Comparison of ENCODE assay signal across 19 cellular contexts in the genomic region with DNA sequence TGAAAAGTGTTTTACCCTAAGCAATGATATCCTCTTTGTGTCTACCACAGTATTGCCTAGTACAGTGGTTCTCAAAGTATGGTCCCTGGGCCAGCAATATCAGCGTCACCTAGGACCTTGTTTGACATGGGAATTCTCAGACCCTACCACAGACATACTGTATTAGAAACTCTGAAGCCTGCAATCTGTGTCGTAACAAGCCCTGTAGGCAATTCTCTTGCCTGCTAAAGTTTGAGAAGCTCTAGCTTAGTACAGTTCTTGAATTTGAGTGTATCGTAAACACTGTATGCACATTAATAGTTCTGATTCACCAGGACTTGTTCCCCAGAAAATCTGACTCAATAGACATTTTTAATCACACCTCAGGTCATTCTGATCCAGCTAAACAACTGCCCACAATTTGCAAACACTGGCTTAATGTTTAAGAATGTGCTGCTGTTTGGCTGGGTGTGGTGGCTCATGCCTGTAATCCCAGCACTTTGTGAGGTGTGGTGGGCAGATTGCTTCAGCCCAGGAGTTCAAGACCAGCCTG.
DNase-seq lines count a peak whose midpoint lies in the region; ATAC-seq and TF ChIP-seq lines count a peak whose summit lies in the region.
"Had no signal": no experiment of that assay in that cellular context is flagged by ENCODE, and none has a peak within 500 bp of the region (broad histone marks: within the 10 kb centered on the region; RNA-seq: fewer than 3 reads in every experiment).

No MANE protein-coding gene starts in this region.

- no peak overlapping the region for H2AK5ac ChIP-seq in trophoblast cell (ENCODE audit: low read length)

- peaks cover 0 to 2% (median 0%) of the 10 kb centered on the region in 7 donors for H3K9me3 Mint-ChIP-seq in CD14-positive monocyte
- H3K9me3 Mint-ChIP-seq: T-helper 1 cell treated with Interleukin-12 subunit alpha and Interleukin-12 subunit beta and Interleukin-4 antibody, amounts not matched to agents 30 μg/mL and 1 μg/mL, for 36 hours had no signal

- no peak overlapping the region for H4K12ac ChIP-seq in trophoblast cell (ENCODE audit: low read depth, low read length)

- H3K9me3 ChIP-seq in MG63 (no peaks in the 10 kb centered on the region), adipocyte (ENCODE audit: control insufficient read depth, low read length) (no peaks in the 10 kb centered on the region), trophoblast cell (ENCODE audit: insufficient read depth, low read depth, low read length) (no peaks in the 10 kb centered on the region)

- TF ChIP-seq CTCF in CD14-positive monocyte (IDR thresholded peaks at IDR 0.05), result no peak

- peaks cover 0 to 1% (median 0%) of the 10 kb centered on the region in 3 donors for H3K27me3 Mint-ChIP-seq in CD14-positive monocyte (ENCODE audit: low read depth in 3 of 3)

- WGBS in trophoblast cell (ENCODE audit: extremely low coverage, insufficient coverage, insufficient read length), result no CpG with 5 or more reads among the region's 3 CpGs

- H3K4me2 ChIP-seq in trophoblast cell (ENCODE audit: low read length), result no peak overlapping the region
- H3K4me2 ChIP-seq: KMS-11 had no signal

- intact Hi-C loops in CD14-positive monocyte (cut with micrococcal nuclease), result no loop called here

- H3K4me3 ChIP-seq in MG63, result no peak overlapping the region
- H3K4me3 ChIP-seq in adipocyte (ENCODE audit: low read length), result no peak overlapping the region
- H3K4me3 ChIP-seq in trophoblast cell (ENCODE audit: low read depth, low read length), result no peak overlapping the region

- H2BK120ac ChIP-seq in trophoblast cell (ENCODE audit: insufficient read depth, low read length, poor library complexity), result no peak overlapping the region

- H2BK5ac ChIP-seq in trophoblast cell (ENCODE audit: low read depth, low read length, poor library complexity), result no peak overlapping the region

- DNase-seq in ELR (ENCODE audit: low read depth) (peak; percentile 53), MG63 (peak; percentile 9), adipocyte (ENCODE audit: low read depth) (peak; percentile 39), trophoblast cell (peak; percentile 41 to 54), CD14-positive monocyte (ENCODE audit: low spot score) (no peak)
- DNase-seq: C1 segment of cervical spinal cord, DMS79, MV-4-11, NCI-H1417, NCI-H187, NCI-H2107, NCI-H524, NCI-H82, OCI-M1, SIG-M5 had no signal

- no peaks in the 10 kb centered on the region for H3K79me2 ChIP-seq in trophoblast cell (ENCODE audit: control insufficient read depth, insufficient read depth, low read length, poor library complexity)

- H3K9ac ChIP-seq in adipocyte (ENCODE audit: low read length), result no peak overlapping the region
- no peak overlapping the region for H3K9ac ChIP-seq in trophoblast cell (ENCODE audit: low read length)
- H3K9ac ChIP-seq: KMS-11 had no signal

- no peak overlapping the region for H3K23ac ChIP-seq in trophoblast cell (ENCODE audit: low read length)

- H3K4me1 ChIP-seq in adipocyte (ENCODE audit: control insufficient read depth, insufficient read depth, low read length), result no peaks in the 10 kb centered on the region
- no peaks in the 10 kb centered on the region for H3K4me1 ChIP-seq in trophoblast cell (ENCODE audit: control insufficient read depth in 1 of 2, insufficient read depth in 2 of 2, low read length in 2 of 2)

- H3K27ac Mint-ChIP-seq in CD14-positive monocyte, result no peak overlapping the region
- H3K27ac Mint-ChIP-seq: T-helper 1 cell treated with Interleukin-12 subunit alpha and Interleukin-12 subunit beta and Interleukin-4 antibody, amounts not matched to agents 30 μg/mL and 1 μg/mL, for 36 hours had no signal

- no peak overlapping the region for H4K91ac ChIP-seq in trophoblast cell (ENCODE audit: low read depth, low read length)

- no peaks in the 10 kb centered on the region for H3K36me3 Mint-ChIP-seq in CD14-positive monocyte

- H3K14ac ChIP-seq in trophoblast cell (ENCODE audit: low read length), result no peak overlapping the region

- H3K79me1 ChIP-seq in trophoblast cell (ENCODE audit: low read length), result no peaks in the 10 kb centered on the region

- H2AFZ ChIP-seq in trophoblast cell (ENCODE audit: insufficient read depth, low read length, poor library complexity), result no peak overlapping the region

- H4K8ac ChIP-seq in trophoblast cell (ENCODE audit: low read depth, low read length), result no peak overlapping the region

- no peak overlapping the region for H2BK12ac ChIP-seq in trophoblast cell (ENCODE audit: low read length)

- H3K27me3 ChIP-seq in MG63 (no peaks in the 10 kb centered on the region), adipocyte (replicated peaks; ENCODE audit: control insufficient read depth, insufficient read depth, low read length) (no peaks in the 10 kb centered on the region), trophoblast cell (ENCODE audit: insufficient read depth, low read length) (no peaks in the 10 kb centered on the region)

- no peak overlapping the region for H3K4ac ChIP-seq in trophoblast cell (ENCODE audit: low read depth, low read length)

- H3K27ac ChIP-seq in trophoblast cell (ENCODE audit: low read depth, low read length), result no peak overlapping the region
- H3K27ac ChIP-seq: KMS-11 had no signal

- no peak for ATAC-seq in HG03045 (IDR thresholded peaks at IDR 0.05; ENCODE audit: unreplicated experiment)
- ATAC-seq in HG02763 (IDR thresholded peaks at IDR 0.05; ENCODE audit: unreplicated experiment), result no peak

- H3K4me1 Mint-ChIP-seq in CD14-positive monocyte, result no peaks in the 10 kb centered on the region

- no peaks in the 10 kb centered on the region for H3K36me3 ChIP-seq in MG63
- H3K36me3 ChIP-seq in adipocyte (ENCODE audit: control insufficient read depth, insufficient read depth, low read length, severe bottlenecking), result no peaks in the 10 kb centered on the region
- no peaks in the 10 kb centered on the region for H3K36me3 ChIP-seq in trophoblast cell (ENCODE audit: control insufficient read depth in 1 of 2, insufficient read depth in 2 of 2, low read length in 2 of 2)

- H3K18ac ChIP-seq in trophoblast cell (ENCODE audit: low read length), result no peak overlapping the region

- H3K4me3 Mint-ChIP-seq in CD14-positive monocyte, result no peak overlapping the region
- H3K4me3 Mint-ChIP-seq: T-helper 1 cell treated with Interleukin-12 subunit alpha and Interleukin-12 subunit beta and Interleukin-4 antibody, amounts not matched to agents 30 μg/mL and 1 μg/mL, for 36 hours had no signal
